ENCODE assay signal across 13 cellular contexts in the genomic region with DNA sequence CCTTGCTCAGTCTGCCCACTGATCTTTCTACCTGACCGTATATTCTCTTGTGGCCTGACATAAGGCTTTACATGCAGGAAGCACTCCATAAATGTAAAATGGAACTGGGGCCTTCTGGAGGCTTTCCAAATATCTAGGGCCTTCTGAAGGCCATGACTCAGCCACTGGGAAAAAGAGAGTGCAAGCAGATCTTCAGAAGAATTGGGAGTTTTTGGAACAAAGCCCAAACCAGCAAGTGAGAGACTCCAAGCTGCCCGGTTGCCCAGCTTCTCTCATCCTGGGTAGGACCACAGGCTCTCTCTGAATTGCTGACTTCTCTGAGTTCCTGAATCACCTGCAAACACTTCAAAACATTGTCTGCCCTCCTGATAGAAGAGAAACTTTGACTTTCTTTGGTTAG.
A peak's percentile ranks its signal among the peaks of the same experiment; 100 is the strongest.
DNase-seq lines count a peak whose midpoint lies in the region; ATAC-seq and TF ChIP-seq lines count a peak whose summit lies in the region.
"Had no signal": no experiment of that assay in that cellular context is flagged by ENCODE, and none has a peak within 500 bp of the region (broad histone marks: within the 10 kb centered on the region; RNA-seq: fewer than 3 reads in every experiment).

No MANE protein-coding gene starts in this region.

- H3K4me3 ChIP-seq in astrocyte of the spinal cord (ENCODE audit: low read depth, low read length) (no peak overlapping the region), lower lobe of right lung (no peak overlapping the region)

- no peaks in the 10 kb centered on the region for H3K36me3 ChIP-seq in lower lobe of right lung

- no peak for TF ChIP-seq EP300 in Ishikawa (IDR thresholded peaks at IDR 0.05; ENCODE audit: borderline replicate concordance)

- in situ Hi-C loops in astrocyte of the spinal cord (cut with HindIII; ENCODE audit: low sequenced_read_pairs): no loop called here

- peaks cover 6% of the 10 kb centered on the region for H3K4me1 ChIP-seq in lower lobe of right lung

- intact Hi-C loops in lower lobe of right lung (cut with DNase I): no loop called here

- H3K4me1 Mint-ChIP-seq in activated CD8-positive, alpha-beta T cell treated with anti-CD3 and anti-CD28 coated beads, Interleukin-2, amount 10 ng/mL, durations not matched to agents 7 days and 5 days (ENCODE audit: low read depth): no peaks in the 10 kb centered on the region
- H3K4me1 Mint-ChIP-seq: immature natural killer cell had no signal

- DNase-seq in COLO829 (ENCODE audit: low spot score) (peak; percentile 56), astrocyte of the spinal cord (ENCODE audit: low read depth, low spot score) (peak; percentile 91), lower lobe of right lung (no peak), NCI-H82 (lab: John Stamatoyannopoulos, UW) (no peak)
- DNase-seq in activated CD8-positive, alpha-beta T cell treated with anti-CD3 and anti-CD28 coated beads, Interleukin-2, amount 10 ng/mL, durations not matched to agents 7 days and 5 days: no peak
- DNase-seq: activated naive CD4-positive, alpha-beta T cell treated with anti-CD3 and anti-CD28 coated beads for 36 hours; effector memory CD8-positive, alpha-beta T cell; immature natural killer cell; NCI-H1930 had no signal

- H3K27me3 ChIP-seq in lower lobe of right lung (ENCODE audit: low read depth): no peaks in the 10 kb centered on the region

- H3K9me3 ChIP-seq in lower lobe of right lung: no peaks in the 10 kb centered on the region

- no peaks in the 10 kb centered on the region for H3K36me3 Mint-ChIP-seq in activated CD8-positive, alpha-beta T cell treated with anti-CD3 and anti-CD28 coated beads, Interleukin-2, amount 10 ng/mL, durations not matched to agents 7 days and 5 days (ENCODE audit: low read depth)
- H3K36me3 Mint-ChIP-seq: immature natural killer cell had no signal

- ATAC-seq in lower lobe of right lung: peak; percentile 34 to 39
- ATAC-seq in HG03139 (IDR thresholded peaks at IDR 0.05; ENCODE audit: unreplicated experiment): no peak
- ATAC-seq in GM18519 (IDR thresholded peaks at IDR 0.05; ENCODE audit: low FRiP score, unreplicated experiment): no peak
- ATAC-seq in activated CD8-positive, alpha-beta T cell treated with anti-CD3 and anti-CD28 coated beads, Interleukin-2, amount 10 ng/mL, durations not matched to agents 7 days and 5 days: no peak
- ATAC-seq: effector memory CD8-positive, alpha-beta T cell had no signal

- H3K9me3 Mint-ChIP-seq in activated CD8-positive, alpha-beta T cell treated with anti-CD3 and anti-CD28 coated beads, Interleukin-2, amount 10 ng/mL, durations not matched to agents 7 days and 5 days (ENCODE audit: insufficient read depth): no peaks in the 10 kb centered on the region
- H3K9me3 Mint-ChIP-seq: activated naive CD4-positive, alpha-beta T cell treated with anti-CD3 and anti-CD28 coated beads for 36 hours; effector memory CD8-positive, alpha-beta T cell; immature natural killer cell had no signal

- POLR2A ChIA-PET in activated CD8-positive, alpha-beta T cell treated with anti-CD3 and anti-CD28 coated beads, Interleukin-2, amount 10 ng/mL, durations not matched to agents 7 days and 5 days (lab: Charles Lee): no interaction called here

- TF ChIP-seq CTCF in astrocyte of the spinal cord (IDR thresholded peaks at IDR 0.05; ENCODE audit: low read depth, low read length) (no peak), lower lobe of right lung (IDR thresholded peaks at IDR 0.05) (no peak)

- no peak overlapping the region for H3K27ac ChIP-seq in lower lobe of right lung
- H3K27ac ChIP-seq: HL-60 had no signal

- no peak overlapping the region for H3K4me3 Mint-ChIP-seq in activated CD8-positive, alpha-beta T cell treated with anti-CD3 and anti-CD28 coated beads, Interleukin-2, amount 10 ng/mL, durations not matched to agents 7 days and 5 days
- H3K4me3 Mint-ChIP-seq: activated naive CD4-positive, alpha-beta T cell treated with anti-CD3 and anti-CD28 coated beads for 36 hours; effector memory CD8-positive, alpha-beta T cell; immature natural killer cell had no signal

- CTCF ChIA-PET in activated CD8-positive, alpha-beta T cell treated with anti-CD3 and anti-CD28 coated beads, Interleukin-2, amount 10 ng/mL, durations not matched to agents 7 days and 5 days (lab: Charles Lee): no interaction called here

- no peak for TF ChIP-seq RAD21 in Ishikawa (IDR thresholded peaks at IDR 0.05; ENCODE audit: low read depth)

- H3K27ac Mint-ChIP-seq in activated CD8-positive, alpha-beta T cell treated with anti-CD3 and anti-CD28 coated beads, Interleukin-2, amount 10 ng/mL, durations not matched to agents 7 days and 5 days: no peak overlapping the region
- H3K27ac Mint-ChIP-seq: activated naive CD4-positive, alpha-beta T cell treated with anti-CD3 and anti-CD28 coated beads for 36 hours; effector memory CD8-positive, alpha-beta T cell; immature natural killer cell had no signal

- H3K27me3 Mint-ChIP-seq in activated CD8-positive, alpha-beta T cell treated with anti-CD3 and anti-CD28 coated beads, Interleukin-2, amount 10 ng/mL, durations not matched to agents 7 days and 5 days (ENCODE audit: low read depth): peaks cover 19% of the 10 kb centered on the region

TF ChIP-seq in Ishikawa, 13 proteins besides CTCF, POLR2A, EP300 and RAD21:
- TF ChIP-seq NFIC (IDR thresholded peaks at IDR 0.05): peak; percentile 69
- TF ChIP-seq, protein P1, sequence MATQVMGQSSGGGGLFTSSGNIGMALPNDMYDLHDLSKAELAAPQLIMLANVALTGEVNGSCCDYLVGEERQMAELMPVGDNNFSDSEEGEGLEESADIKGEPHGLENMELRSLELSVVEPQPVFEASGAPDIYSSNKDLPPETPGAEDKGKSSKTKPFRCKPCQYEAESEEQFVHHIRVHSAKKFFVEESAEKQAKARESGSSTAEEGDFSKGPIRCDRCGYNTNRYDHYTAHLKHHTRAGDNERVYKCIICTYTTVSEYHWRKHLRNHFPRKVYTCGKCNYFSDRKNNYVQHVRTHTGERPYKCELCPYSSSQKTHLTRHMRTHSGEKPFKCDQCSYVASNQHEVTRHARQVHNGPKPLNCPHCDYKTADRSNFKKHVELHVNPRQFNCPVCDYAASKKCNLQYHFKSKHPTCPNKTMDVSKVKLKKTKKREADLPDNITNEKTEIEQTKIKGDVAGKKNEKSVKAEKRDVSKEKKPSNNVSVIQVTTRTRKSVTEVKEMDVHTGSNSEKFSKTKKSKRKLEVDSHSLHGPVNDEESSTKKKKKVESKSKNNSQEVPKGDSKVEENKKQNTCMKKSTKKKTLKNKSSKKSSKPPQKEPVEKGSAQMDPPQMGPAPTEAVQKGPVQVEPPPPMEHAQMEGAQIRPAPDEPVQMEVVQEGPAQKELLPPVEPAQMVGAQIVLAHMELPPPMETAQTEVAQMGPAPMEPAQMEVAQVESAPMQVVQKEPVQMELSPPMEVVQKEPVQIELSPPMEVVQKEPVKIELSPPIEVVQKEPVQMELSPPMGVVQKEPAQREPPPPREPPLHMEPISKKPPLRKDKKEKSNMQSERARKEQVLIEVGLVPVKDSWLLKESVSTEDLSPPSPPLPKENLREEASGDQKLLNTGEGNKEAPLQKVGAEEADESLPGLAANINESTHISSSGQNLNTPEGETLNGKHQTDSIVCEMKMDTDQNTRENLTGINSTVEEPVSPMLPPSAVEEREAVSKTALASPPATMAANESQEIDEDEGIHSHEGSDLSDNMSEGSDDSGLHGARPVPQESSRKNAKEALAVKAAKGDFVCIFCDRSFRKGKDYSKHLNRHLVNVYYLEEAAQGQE (IDR thresholded peaks at IDR 0.05; ENCODE audit: low read depth): no peak
TF ChIP-seq in Ishikawa: peak in this region for 1.

Comparison
In these comparisons a context has a peak if more than half of its experiments do, and no peak if none do; other contexts are left out.
1. DNase-seq: peak in COLO829 (single experiment) and astrocyte of the spinal cord (single experiment); none in lower lobe of right lung (single experiment), NCI-H82 (single experiment) and activated CD8-positive, alpha-beta T cell treated with anti-CD3 and anti-CD28 coated beads, Interleukin-2, amount 10 ng/mL, durations not matched to agents 7 days and 5 days (single experiment).
2. ATAC-seq: peak in lower lobe of right lung (2 of 2); none in HG03139 (single experiment), GM18519 (single experiment) and activated CD8-positive, alpha-beta T cell treated with anti-CD3 and anti-CD28 coated beads, Interleukin-2, amount 10 ng/mL, durations not matched to agents 7 days and 5 days (single experiment).